In genomic region chr21:32372755-32373154, GRCh38 we compare ENCODE assay signal across 17 cellular contexts. TPM values are rescaled to one million over a fixed set of nuclear protein-coding genes. Genes with fewer than 3 reads are reported as not detected.
DNase-seq lines count a peak whose midpoint lies in the region; ATAC-seq and TF ChIP-seq lines count a peak whose summit lies in the region.
"Had no signal": no experiment of that assay in that cellular context is flagged by ENCODE, and none has a peak within 500 bp of the region (broad histone marks: within the 10 kb centered on the region; RNA-seq: fewer than 3 reads in every experiment).

No MANE protein-coding gene starts in this region.

- H3F3A ChIP-seq in PC-9 (ENCODE audit: insufficient read depth, low read depth) (no peaks in the 10 kb centered on the region), smooth muscle cell (ENCODE audit: low read depth) (no peaks in the 10 kb centered on the region)

- H3K36me3 ChIP-seq in HUES6 (ENCODE audit: control insufficient read depth, insufficient read depth, low read length) (peaks cover 94% of the 10 kb centered on the region), PC-9 (ENCODE audit: low read depth) (0 out of 2 replicates have a peak, but pooled peaks cover 7% of the 10 kb centered on the region), smooth muscle cell (ENCODE audit: low read depth) (peaks cover 16% of the 10 kb centered on the region)

- POLR2A ChIA-PET in PC-9 (lab: Charles Lee; ENCODE audit: unreplicated experiment): no interaction called here

- CTCF ChIA-PET in PC-9 (lab: Charles Lee): no interaction called here

- BruUV-seq in PC-9 (replicated peaks; lab: Mats Ljungman, UMichigan): no TSS peak

- no peaks in the 10 kb centered on the region for H3K9me2 ChIP-seq in PC-9 (ENCODE audit: insufficient read depth)

- no peak overlapping the region for H2AFZ ChIP-seq in PC-9
- H2AFZ ChIP-seq in smooth muscle cell (ENCODE audit: low read depth): no peak overlapping the region
- H2AFZ ChIP-seq: hepatocyte had no signal

- TF ChIP-seq CTCF in PC-9 (conservative IDR thresholded peaks at IDR 0.05): no peak
- no peak for TF ChIP-seq CTCF in fibroblast of pulmonary artery (IDR thresholded peaks at IDR 0.05; ENCODE audit: low read length, missing control alignments)
- TF ChIP-seq CTCF in smooth muscle cell (IDR thresholded peaks at IDR 0.05; ENCODE audit: borderline replicate concordance, insufficient read depth, poor library complexity, severe bottlenecking): no peak

- H3K9ac ChIP-seq in HUES6 (ENCODE audit: low read length) (no peak overlapping the region), smooth muscle cell (ENCODE audit: low read depth) (no peak overlapping the region)

- H3K4me1 ChIP-seq in HUES6 (ENCODE audit: control insufficient read depth, insufficient read depth, low read length) (no peaks in the 10 kb centered on the region), PC-9 (replicated peaks; ENCODE audit: insufficient read depth) (no peaks in the 10 kb centered on the region), smooth muscle cell (ENCODE audit: low read depth) (no peaks in the 10 kb centered on the region)

- no peaks in the 10 kb centered on the region for H3K79me2 ChIP-seq in PC-9 (ENCODE audit: low read depth)
- no peaks in the 10 kb centered on the region for H3K79me2 ChIP-seq in smooth muscle cell (ENCODE audit: low read depth)
- H3K79me2 ChIP-seq: hepatocyte had no signal

- H3K27me3 ChIP-seq in HUES6 (ENCODE audit: control insufficient read depth, insufficient read depth, low read length): no peaks in the 10 kb centered on the region
- H3K27me3 ChIP-seq in PC-9 (ENCODE audit: insufficient read depth, low read depth): no peaks in the 10 kb centered on the region
- no peaks in the 10 kb centered on the region for H3K27me3 ChIP-seq in smooth muscle cell (ENCODE audit: low read depth)
- H3K27me3 ChIP-seq: hepatocyte had no signal

- intact Hi-C loops in PC-9 (cut with micrococcal nuclease; ENCODE audit: unreplicated experiment): no loop called here

- WGBS in smooth muscle cell (ENCODE audit: low lambda C conversion rate): 89% methylated on average over 3 of the region's 3 CpGs

- H4K20me1 ChIP-seq in PC-9 (ENCODE audit: insufficient read depth): no peaks in the 10 kb centered on the region; the same call in 1 of the 2 replicates
- H4K20me1 ChIP-seq in smooth muscle cell (ENCODE audit: low read depth): no peaks in the 10 kb centered on the region

- no peak for ATAC-seq in GM18861 (IDR thresholded peaks at IDR 0.05; ENCODE audit: unreplicated experiment)
- ATAC-seq: mucosa of descending colon had no signal

- no peak overlapping the region for H3K4me3 ChIP-seq in HUES6 (ENCODE audit: low read depth, low read length)
- no peak overlapping the region for H3K4me3 ChIP-seq in PC-9
- no peak overlapping the region for H3K4me3 ChIP-seq in fibroblast of pulmonary artery (replicated peaks; ENCODE audit: low read depth, low read length)
- H3K4me3 ChIP-seq in smooth muscle cell: no peak overlapping the region
- H3K4me3 ChIP-seq: coronary artery, hepatocyte, mucosa of descending colon, SK-N-MC had no signal

- H3K9me3 ChIP-seq in HUES6 (ENCODE audit: control insufficient read depth, insufficient read depth, low read depth, low read length) (no peaks in the 10 kb centered on the region), PC-9 (ENCODE audit: insufficient read depth, low read depth) (no peaks in the 10 kb centered on the region), smooth muscle cell (replicated peaks; ENCODE audit: low read depth) (no peaks in the 10 kb centered on the region)
- H3K9me3 ChIP-seq: mucosa of descending colon had no signal

- H3K4me2 ChIP-seq in PC-9 (no peak overlapping the region), smooth muscle cell (no peak overlapping the region)
- H3K4me2 ChIP-seq: hepatocyte had no signal

- H3K27ac ChIP-seq in HUES6 (ENCODE audit: low read depth, low read length) (0 out of 2 replicates have a peak overlapping the region, but pooled peaks have one; percentile 19), PC-9 (peak overlapping the region; percentile 71), smooth muscle cell (ENCODE audit: low read depth) (peak overlapping the region; percentile 4)
- H3K27ac ChIP-seq: hepatocyte, SK-N-MC had no signal

- DNase-seq in PC-9: no peak
- DNase-seq in fibroblast of pulmonary artery (ENCODE audit: low read depth): peak; percentile 58
- no peak for DNase-seq in smooth muscle cell (lab: John Stamatoyannopoulos, UW; ENCODE audit: unreplicated experiment)
- DNase-seq in activated CD4-positive, alpha-beta T cell treated with anti-CD3 and anti-CD28 coated beads, Interleukin-2, amount 50 U/mL, for 1 hour: no peak
- DNase-seq in activated CD8-positive, alpha-beta memory T cell treated with anti-CD3 and anti-CD28 coated beads, Interleukin-2, amount 50 U/mL, for 4 hours: no peak
- no peak for DNase-seq in GM19238 (ENCODE audit: insufficient read length, low spot score)
- DNase-seq: activated gamma-delta T cell treated with Interleukin-2 at 50 U/mL for 16 hours; CD8-positive, alpha-beta memory T cell; H7; KBM-7; mucosa of descending colon; small intestine had no signal

RNA-seq across cellular contexts. Expression of gene URB1, which starts 20.1 kb away (rescaled TPM):
- 11.0 TPM in 2 replicates for total RNA-seq in PC-9 (2021)
- 5.8 and 6.2 TPM in 2 replicates for total RNA-seq in smooth muscle cell
- polyA plus RNA-seq in smooth muscle cell: 2.8 and 3.0 TPM in 2 replicates

RNA-seq across cellular contexts. Expression of gene EVA1C, which starts 39.8 kb away (rescaled TPM):
- 3.0 and 3.1 TPM in 2 replicates for total RNA-seq in PC-9 (2021)
- 3.7 and 4.1 TPM in 2 replicates for total RNA-seq in smooth muscle cell
- polyA plus RNA-seq in smooth muscle cell: 1.7 and 1.9 TPM in 2 replicates

Comparison
In these comparisons a context has a peak if more than half of its experiments do, and no peak if none do; other contexts are left out.
1. H3K27ac ChIP-seq: peak in every context shown above with its lines; median percentile 71 in PC-9; 19 in HUES6; 4 in smooth muscle cell.